Comparison of ENCODE assay signal across 24 cellular contexts in the genomic region with DNA sequence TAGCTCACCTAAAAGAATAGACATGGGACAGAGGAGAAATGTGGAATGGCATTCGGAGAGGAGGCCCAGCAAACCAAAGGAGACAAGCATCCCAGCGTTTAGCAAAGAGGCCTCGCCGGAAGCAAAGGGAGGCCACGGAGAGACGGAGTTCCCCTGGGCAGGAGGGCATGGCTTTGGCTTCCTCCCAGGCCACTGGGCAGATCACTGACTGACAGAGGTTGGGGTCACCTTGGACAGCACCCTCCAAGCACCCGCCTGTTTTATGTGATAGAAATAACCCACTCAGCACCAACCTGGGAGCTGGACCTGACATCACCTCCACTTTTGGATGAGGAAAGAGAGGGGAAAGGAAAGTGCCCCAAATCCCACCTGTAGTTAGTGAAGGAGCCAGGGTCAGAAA.
"Had no signal": no experiment of that assay in that cellular context is flagged by ENCODE, and none has a peak within 500 bp of the region (broad histone marks: within the 10 kb centered on the region; RNA-seq: fewer than 3 reads in every experiment).

No MANE protein-coding gene starts in this region.

- DNase-seq: activated B cell treated with CpG ODN at 0.5 μM for 24 hours; activated CD4-positive, alpha-beta T cell treated with anti-CD3 and anti-CD28 coated beads for 1 hour; activated CD4-positive, alpha-beta T cell treated with anti-CD3 and anti-CD28 coated beads, Interleukin-2, amount 10 ng/mL, durations not matched to agents 24 days and 14 days; activated CD4-positive, alpha-beta T cell treated with anti-CD3 and anti-CD28 coated beads, Interleukin-2, amount 50 U/mL, for 48 hours; activated naive CD4-positive, alpha-beta T cell treated with anti-CD3 and anti-CD28 coated beads, Interleukin-2, amount 50 U/mL, for 16 hours; activated naive CD8-positive, alpha-beta T cell treated with anti-CD3 and anti-CD28 coated beads, Interleukin-2, amount 10 ng/mL, durations not matched to agents 7 days and 5 days; activated T-cell treated with anti-CD3 and anti-CD28 coated beads, Interleukin-2, amount 50 U/mL, for 1 hour; NCI-H1092; NCI-H1417; NCI-H1930; NCI-H2107; NCI-H345; NCI-H510A; NCI-H526 treated with DMSO at 0.1 percent for 48 hours; NCI-H82; SIG-M5; T-cell; T-helper 2 cell; T1000 had no signal

- H3K4me1 ChIP-seq: breast epithelium had no signal

- H3K4me3 ChIP-seq: breast epithelium, SK-N-MC had no signal

- H3K4me3 Mint-ChIP-seq: activated B cell treated with CpG ODN at 0.5 μM for 24 hours; activated CD4-positive, alpha-beta T cell treated with anti-CD3 and anti-CD28 coated beads, Interleukin-2, amount 10 ng/mL, durations not matched to agents 24 days and 14 days; activated naive CD8-positive, alpha-beta T cell treated with anti-CD3 and anti-CD28 coated beads, Interleukin-2, amount 10 ng/mL, durations not matched to agents 7 days and 5 days; IgD-negative memory B cell; T-cell had no signal

- H3K27me3 Mint-ChIP-seq: activated CD4-positive, alpha-beta T cell treated with anti-CD3 and anti-CD28 coated beads, Interleukin-2, amount 10 ng/mL, durations not matched to agents 24 days and 14 days; activated naive CD8-positive, alpha-beta T cell treated with anti-CD3 and anti-CD28 coated beads, Interleukin-2, amount 10 ng/mL, durations not matched to agents 7 days and 5 days had no signal

- ATAC-seq: T-cell had no signal

- H3K27ac ChIP-seq: breast epithelium, KMS-11, SK-N-MC had no signal

- FAIRE-seq: TTC549 had no signal

- H3K27ac Mint-ChIP-seq: activated B cell treated with CpG ODN at 0.5 μM for 24 hours; activated CD4-positive, alpha-beta T cell treated with anti-CD3 and anti-CD28 coated beads, Interleukin-2, amount 10 ng/mL, durations not matched to agents 24 days and 14 days; activated naive CD8-positive, alpha-beta T cell treated with anti-CD3 and anti-CD28 coated beads, Interleukin-2, amount 10 ng/mL, durations not matched to agents 7 days and 5 days; IgD-negative memory B cell; T-cell had no signal

- H3K36me3 Mint-ChIP-seq: activated naive CD8-positive, alpha-beta T cell treated with anti-CD3 and anti-CD28 coated beads, Interleukin-2, amount 10 ng/mL, durations not matched to agents 7 days and 5 days; IgD-negative memory B cell; T-cell had no signal

- H3K4me1 Mint-ChIP-seq: activated B cell treated with CpG ODN at 0.5 μM for 24 hours; activated CD4-positive, alpha-beta T cell treated with anti-CD3 and anti-CD28 coated beads, Interleukin-2, amount 10 ng/mL, durations not matched to agents 24 days and 14 days; activated naive CD8-positive, alpha-beta T cell treated with anti-CD3 and anti-CD28 coated beads, Interleukin-2, amount 10 ng/mL, durations not matched to agents 7 days and 5 days; IgD-negative memory B cell; T-cell had no signal

- H3K36me3 ChIP-seq: breast epithelium had no signal
